14 cellular contexts compared by ENCODE assay signal in the genomic region with DNA sequence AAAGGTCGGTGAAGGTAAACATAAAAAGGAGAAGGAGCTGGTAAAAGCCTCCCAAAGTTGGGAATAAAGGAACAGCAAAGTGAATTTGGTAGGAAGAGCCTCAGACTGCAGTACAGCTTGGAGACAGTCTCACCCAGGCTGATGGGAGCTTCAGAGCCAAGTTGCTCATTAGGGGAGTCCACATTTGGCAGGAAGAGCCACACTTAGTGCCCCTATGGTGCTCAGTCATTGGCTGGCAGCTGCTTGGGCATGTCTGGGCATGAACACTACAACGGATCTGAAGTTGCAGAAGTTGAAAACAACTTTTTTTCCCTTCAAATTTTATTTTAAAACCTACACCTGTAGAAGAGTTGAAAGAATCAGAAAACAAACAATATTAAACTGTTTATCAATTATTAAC.
A peak's percentile ranks its signal among the peaks of the same experiment; 100 is the strongest.
DNase-seq lines count a peak whose midpoint lies in the region; ATAC-seq, FAIRE-seq and TF ChIP-seq lines count a peak whose summit lies in the region.
"Had no signal": no experiment of that assay in that cellular context is flagged by ENCODE, and none has a peak within 500 bp of the region (broad histone marks: within the 10 kb centered on the region; RNA-seq: fewer than 3 reads in every experiment).

No MANE protein-coding gene starts in this region.

- DNase-seq in HT1080 (ENCODE audit: low read depth) = peak; percentile 10
- no peak for DNase-seq in H1 (ENCODE audit: low read depth in 1 of 2, low spot score in 2 of 2)
- no peak for DNase-seq in left ventricle myocardium inferior
- no peak for DNase-seq in tibial nerve (ENCODE audit: low spot score in 2 of 2)
- no peak for DNase-seq in posterior cingulate gyrus
- DNase-seq in activated CD4-positive, alpha-beta T cell treated with anti-CD3 and anti-CD28 coated beads, Interleukin-2, amount 10 ng/mL, durations not matched to agents 24 days and 14 days = no peak
- DNase-seq: BE2C; psoas muscle; stimulated activated CD4-positive, alpha-beta T cell treated with anti-CD3 and anti-CD28 coated beads, Interleukin-4, amount 100 ng/mL, for 1 hour had no signal

- TF ChIP-seq RAD21 in H1 (IDR thresholded peaks at IDR 0.05 in 1 of 2, conservative IDR thresholded peaks at IDR 0.05 in 1 of 2; ENCODE audit: low read depth in 2 of 2, low read length in 2 of 2) = no peak

- no peak for TF ChIP-seq EP300 in H1 (IDR thresholded peaks at IDR 0.05; ENCODE audit: borderline replicate concordance in 1 of 2, low read depth in 2 of 2, low read length in 2 of 2)
- TF ChIP-seq EP300 in tibial nerve (IDR thresholded peaks at IDR 0.05) = no peak

- H3K9me3 ChIP-seq in BLaER1 (no peaks in the 10 kb centered on the region), H1 (ENCODE audit: insufficient read depth in 2 of 2, low read depth in 1 of 2, low read length in 1 of 2) (peaks cover 0 to 3% of the 10 kb centered on the region in 2 experiments; a peak in 1 of 4 replicates), left ventricle myocardium inferior (replicated peaks) (peaks cover 5% of the 10 kb centered on the region), tibial nerve (no peaks in the 10 kb centered on the region)
- H3K9me3 ChIP-seq: BE2C, psoas muscle had no signal

- H3K4me3 Mint-ChIP-seq in activated CD4-positive, alpha-beta T cell treated with anti-CD3 and anti-CD28 coated beads, Interleukin-2, amount 10 ng/mL, durations not matched to agents 24 days and 14 days = no peak overlapping the region
- H3K4me3 Mint-ChIP-seq: memory B cell; T-helper 1 cell treated with Interleukin-12 subunit alpha and Interleukin-12 subunit beta and Interleukin-4 antibody, amounts not matched to agents 30 μg/mL and 1 μg/mL, for 36 hours had no signal

- TF ChIP-seq CTCF in H1 (IDR thresholded peaks at IDR 0.05; ENCODE audit: control extremely low read depth in 1 of 3, insufficient read depth in 1 of 3, low read depth in 1 of 3, low read length in 3 of 3) = no peak
- no peak for TF ChIP-seq CTCF in left ventricle myocardium inferior (IDR thresholded peaks at IDR 0.05; ENCODE audit: borderline replicate concordance)
- TF ChIP-seq CTCF in tibial nerve (IDR thresholded peaks at IDR 0.05) = no peak

- H3K27ac Mint-ChIP-seq in activated CD4-positive, alpha-beta T cell treated with anti-CD3 and anti-CD28 coated beads, Interleukin-2, amount 10 ng/mL, durations not matched to agents 24 days and 14 days = no peak overlapping the region
- H3K27ac Mint-ChIP-seq: memory B cell; T-helper 1 cell treated with Interleukin-12 subunit alpha and Interleukin-12 subunit beta and Interleukin-4 antibody, amounts not matched to agents 30 μg/mL and 1 μg/mL, for 36 hours had no signal

- H3K27me3 ChIP-seq in BLaER1 = no peaks in the 10 kb centered on the region
- no peaks in the 10 kb centered on the region for H3K27me3 ChIP-seq in H1 (replicated peaks in 1 of 4; ENCODE audit: control insufficient read depth in 3 of 4, extremely low read depth in 1 of 4, insufficient read depth in 3 of 4, low read length in 3 of 4)
- H3K27me3 ChIP-seq in left ventricle myocardium inferior (ENCODE audit: low read depth) = no peaks in the 10 kb centered on the region
- no peaks in the 10 kb centered on the region for H3K27me3 ChIP-seq in tibial nerve
- H3K27me3 ChIP-seq: BE2C, hepatocyte had no signal

- H3K4me1 ChIP-seq in BLaER1 = no peaks in the 10 kb centered on the region; the same call in 1 of the 2 replicates
- H3K4me1 ChIP-seq in H1 (replicated peaks in 1 of 4; ENCODE audit: control insufficient read depth in 3 of 4, insufficient read depth in 4 of 4, low read length in 3 of 4) = no peaks in the 10 kb centered on the region
- H3K4me1 ChIP-seq in left ventricle myocardium inferior = no peaks in the 10 kb centered on the region
- no peaks in the 10 kb centered on the region for H3K4me1 ChIP-seq in tibial nerve
- H3K4me1 ChIP-seq: BE2C, psoas muscle had no signal

- no peak overlapping the region; the same call in 1 of the 2 replicates for H3K18ac ChIP-seq in H1 (ENCODE audit: extremely low read depth, low read length)

- intact Hi-C loops in left ventricle myocardium inferior (cut with micrococcal nuclease) (no loop called here), posterior cingulate gyrus (cut with DNase I) (no loop called here)
- intact Hi-C loops in activated CD4-positive, alpha-beta T cell treated with anti-CD3 and anti-CD28 coated beads, Interleukin-2, amount 10 ng/mL, durations not matched to agents 24 days and 14 days (cut with micrococcal nuclease) = no loop called here

- H3K4me1 Mint-ChIP-seq in activated CD4-positive, alpha-beta T cell treated with anti-CD3 and anti-CD28 coated beads, Interleukin-2, amount 10 ng/mL, durations not matched to agents 24 days and 14 days = no peaks in the 10 kb centered on the region
- H3K4me1 Mint-ChIP-seq: memory B cell had no signal

- H3K9ac ChIP-seq in BLaER1 = no peak overlapping the region
- H3K9ac ChIP-seq in H1 (replicated peaks in 1 of 4; ENCODE audit: extremely low read depth in 1 of 4, low read depth in 3 of 4, low read length in 3 of 4) = no peak overlapping the region

- no peak for TF ChIP-seq POLR2A in H1 (IDR thresholded peaks at IDR 0.05; ENCODE audit: control extremely low read depth in 1 of 2, low read depth in 2 of 2, low read length in 2 of 2)
- TF ChIP-seq POLR2A in tibial nerve (IDR thresholded peaks at IDR 0.05) = no peak

- H3K27ac ChIP-seq in BLaER1 (peak overlapping the region; percentile 32; the same call in 1 of the 2 replicates), H1 (ENCODE audit: low read depth, low read length) (no peak overlapping the region; the same call in 1 of the 2 replicates), left ventricle myocardium inferior (replicated peaks) (no peak overlapping the region), tibial nerve (no peak overlapping the region)
- H3K27ac ChIP-seq: hepatocyte, psoas muscle had no signal

- no peak overlapping the region for H3K14ac ChIP-seq in H1 (ENCODE audit: insufficient read length)

- H2BK5ac ChIP-seq in H1 (ENCODE audit: low read depth, low read length) = peak overlapping the region; percentile 67; the same call in 1 of the 2 replicates

- no peaks in the 10 kb centered on the region for H3K79me1 ChIP-seq in H1 (ENCODE audit: low read depth, low read length)

- H3K36me3 Mint-ChIP-seq in activated CD4-positive, alpha-beta T cell treated with anti-CD3 and anti-CD28 coated beads, Interleukin-2, amount 10 ng/mL, durations not matched to agents 24 days and 14 days (ENCODE audit: low read depth) = no peaks in the 10 kb centered on the region
- H3K36me3 Mint-ChIP-seq: memory B cell had no signal

- peak overlapping the region; percentile 88 for H2BK120ac ChIP-seq in H1 (replicated peaks; ENCODE audit: low read depth, low read length)

- H2AFZ ChIP-seq in H1 (ENCODE audit: low read length) = peak overlapping the region; percentile 98
- H2AFZ ChIP-seq: hepatocyte had no signal

- H4K20me1 ChIP-seq in BLaER1 = no peaks in the 10 kb centered on the region
- no peaks in the 10 kb centered on the region for H4K20me1 ChIP-seq in H1 (replicated peaks in 1 of 2; ENCODE audit: control insufficient read depth in 1 of 2, insufficient read depth in 2 of 2, low read length in 2 of 2)

- H3K4me3 ChIP-seq in BLaER1 (no peak overlapping the region), H1 (ENCODE audit: extremely low read depth in 1 of 4, insufficient read depth in 2 of 4, low read depth in 3 of 4, low read length in 4 of 4) (no peak overlapping the region), left ventricle myocardium inferior (no peak overlapping the region), tibial nerve (no peak overlapping the region)
- H3K4me3 ChIP-seq: hepatocyte, psoas muscle had no signal

- H4K5ac ChIP-seq in H1 (ENCODE audit: insufficient read length, low read depth, low read length) = peak overlapping the region; percentile 13

- no peak overlapping the region for H3K56ac ChIP-seq in H1 (replicated peaks; ENCODE audit: insufficient read length, low read depth, low read length)

- no peak overlapping the region for H4K8ac ChIP-seq in H1 (ENCODE audit: extremely low read depth, insufficient read depth, low read length)

- WGBS in H1 (ENCODE audit: extremely low coverage in 1 of 2, insufficient coverage in 1 of 2, insufficient read length in 1 of 2, insufficient replicate concordance in 2 of 2, low coverage in 1 of 2, low lambda C conversion rate in 2 of 2, missing lambda C conversion rate in 1 of 2), 2 experiments = 83% methylated on average over 2 of the region's 2 CpGs; no CpG with 5 or more reads in 1 of the 2 experiments
- 65 to 71% methylated on average over 2 of the region's 2 CpGs for WGBS in tibial nerve, 2 donors

- no peak overlapping the region for H3K23ac ChIP-seq in H1 (ENCODE audit: insufficient read length)

- H2BK12ac ChIP-seq in H1 (ENCODE audit: low read depth, low read length) = no peak overlapping the region

- CTCF ChIA-PET in H1 (lab: Charles Lee; ENCODE audit: partially characterized antibody) = no interaction called here

- H3K79me2 ChIP-seq in H1 (ENCODE audit: control insufficient read depth in 1 of 2, insufficient read depth in 2 of 2, low read length in 2 of 2) = no peaks in the 10 kb centered on the region
- H3K79me2 ChIP-seq: hepatocyte had no signal

- H3K36me3 ChIP-seq in BLaER1 = no peaks in the 10 kb centered on the region
- no peaks in the 10 kb centered on the region for H3K36me3 ChIP-seq in H1 (ENCODE audit: control insufficient read depth in 2 of 4, insufficient read depth in 4 of 4, low read length in 3 of 4)
- H3K36me3 ChIP-seq in left ventricle myocardium inferior = no peaks in the 10 kb centered on the region
- H3K36me3 ChIP-seq in tibial nerve = no peaks in the 10 kb centered on the region
- H3K36me3 ChIP-seq: BE2C had no signal

- H3K27me3 Mint-ChIP-seq in activated CD4-positive, alpha-beta T cell treated with anti-CD3 and anti-CD28 coated beads, Interleukin-2, amount 10 ng/mL, durations not matched to agents 24 days and 14 days = no peaks in the 10 kb centered on the region
- H3K27me3 Mint-ChIP-seq: memory B cell had no signal

- FAIRE-seq in H1 (lab: Jason Lieb, UNC) = no peak

- no peaks in the 10 kb centered on the region for H3K23me2 ChIP-seq in H1 (ENCODE audit: low read depth, low read length)

- ATAC-seq in GM19324 (IDR thresholded peaks at IDR 0.05; ENCODE audit: low FRiP score, unreplicated experiment) = peak; percentile 78
- ATAC-seq: psoas muscle had no signal

- H2AK5ac ChIP-seq in H1 (ENCODE audit: low read depth, low read length) = no peak overlapping the region

- H4K91ac ChIP-seq in H1 (replicated peaks; ENCODE audit: insufficient read length, low read length) = no peak overlapping the region

- peaks cover 5% of the 10 kb centered on the region for H3K9me3 Mint-ChIP-seq in activated CD4-positive, alpha-beta T cell treated with anti-CD3 and anti-CD28 coated beads, Interleukin-2, amount 10 ng/mL, durations not matched to agents 24 days and 14 days

- no peak overlapping the region for H3K4ac ChIP-seq in H1 (replicated peaks; ENCODE audit: insufficient read length, low read depth, low read length)

- no peak overlapping the region for H2BK15ac ChIP-seq in H1 (ENCODE audit: low read length)

- H2BK20ac ChIP-seq in H1 (ENCODE audit: low read length) = no peak overlapping the region

- H3K4me2 ChIP-seq in BLaER1 = no peak overlapping the region
- no peak overlapping the region for H3K4me2 ChIP-seq in H1 (ENCODE audit: insufficient read depth in 1 of 2, low read depth in 2 of 2, low read length in 2 of 2)
- H3K4me2 ChIP-seq: hepatocyte had no signal

- POLR2A ChIA-PET in H1 (lab: Charles Lee; ENCODE audit: partially characterized antibody) = no interaction called here

TF ChIP-seq in H1, 55 proteins besides CTCF, POLR2A, EP300 and RAD21 (continues in another document):
- no peak for TF ChIP-seq CBX8 (IDR thresholded peaks at IDR 0.05; ENCODE audit: borderline replicate concordance, low read depth, low read length)
